35 cellular contexts compared by ENCODE assay signal in the genomic region with DNA sequence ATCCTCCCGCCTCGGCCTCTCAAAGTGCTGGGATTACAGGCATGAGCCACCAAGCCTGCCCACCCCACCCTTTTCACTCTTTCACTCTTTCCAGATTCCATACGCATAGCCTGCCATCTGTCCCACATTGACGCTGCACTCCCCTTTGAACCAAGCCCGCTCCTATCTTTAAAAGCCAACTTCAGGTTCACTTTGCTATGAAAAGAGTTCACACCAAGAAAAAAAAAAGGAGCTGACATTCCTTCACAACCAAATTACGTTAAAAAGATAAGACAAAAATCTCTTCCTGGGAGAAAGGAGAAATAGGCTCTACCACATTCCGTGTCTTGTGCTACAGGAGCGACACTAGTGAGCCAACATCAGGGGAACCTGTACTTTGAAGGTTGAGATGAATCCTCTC.
"Had no signal": no experiment of that assay in that cellular context is flagged by ENCODE, and none has a peak within 500 bp of the region (broad histone marks: within the 10 kb centered on the region; RNA-seq: fewer than 3 reads in every experiment).

No MANE protein-coding gene starts in this region.

- H3K9ac ChIP-seq: KMS-11 had no signal

- H3K27ac ChIP-seq: KMS-11 had no signal

- H3K4me3 ChIP-seq: MG63 had no signal

- H3K4me2 ChIP-seq: KMS-11 had no signal

- H3K9me3 ChIP-seq: MG63 had no signal

- H3K36me3 ChIP-seq: MG63 had no signal

- DNase-seq: Karpas-422, Kasumi-1, KG1, MM.1S, MV-4-11, NCI-H1048, NCI-H1092, NCI-H1092 treated with DMSO at 0.1 percent for 48 hours, NCI-H1105, NCI-H1105 treated with DMSO at 0.1 percent for 48 hours, NCI-H1417, NCI-H1417 treated with DMSO at 0.1 percent for 48 hours, NCI-H1436, NCI-H1436 treated with DMSO at 0.1 percent for 48 hours, NCI-H146, NCI-H1694, NCI-H1694 treated with DMSO at 0.1 percent for 48 hours, NCI-H187, NCI-H187 treated with DMSO at 0.1 percent for 48 hours, NCI-H1930, NCI-H2029, NCI-H2029 treated with DMSO at 0.1 percent for 48 hours, NCI-H2081, NCI-H2081 treated with DMSO at 0.1 percent for 48 hours, NCI-H2107, NCI-H2171, NCI-H2171 treated with DMSO at 0.1 percent for 48 hours, NCI-H2227 treated with DMSO at 0.1 percent for 48 hours, NCI-H226, NCI-H345, NCI-H446, NCI-H446 treated with DMSO at 0.1 percent for 48 hours, NCI-H510A had no signal

- H3K27me3 ChIP-seq: MG63 had no signal
